In the genomic region with DNA sequence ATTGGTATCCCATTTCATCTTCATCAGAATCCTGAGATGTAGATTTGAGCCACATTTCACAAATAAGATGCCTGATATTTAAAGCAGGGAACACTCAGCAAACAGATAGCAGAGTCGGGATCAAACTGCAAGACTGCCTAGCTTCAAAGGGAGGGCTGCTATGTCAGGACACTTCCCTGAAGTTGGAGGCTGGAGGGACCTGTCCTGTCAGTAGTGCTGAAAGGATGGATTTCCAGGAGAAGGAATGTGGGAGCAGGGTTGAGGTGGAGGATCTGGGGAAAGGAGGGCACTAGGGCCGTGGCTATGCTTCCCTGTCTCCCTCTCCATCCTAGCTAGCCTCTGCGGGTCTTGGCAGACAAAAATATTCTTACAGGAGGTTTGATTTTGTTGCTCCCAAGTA, we compare ENCODE assay signal across 9 cellular contexts. TPM values are rescaled to one million over a fixed set of nuclear protein-coding genes. Genes with fewer than 3 reads are reported as not detected.
DNase-seq lines count a peak whose midpoint lies in the region; ATAC-seq and TF ChIP-seq lines count a peak whose summit lies in the region.
"Had no signal": no experiment of that assay in that cellular context is flagged by ENCODE, and none has a peak within 500 bp of the region (broad histone marks: within the 10 kb centered on the region; RNA-seq: fewer than 3 reads in every experiment).

No MANE protein-coding gene starts in this region.

- peaks cover 26 to 65% (median 53%) of the 10 kb centered on the region in 4 donors for H3K4me1 Mint-ChIP-seq in CD4-positive, alpha-beta memory T cell
- H3K4me1 Mint-ChIP-seq in activated CD8-positive, alpha-beta T cell treated with anti-CD3 and anti-CD28 coated beads for 36 hours (ENCODE audit: low read depth), result peaks cover 76% of the 10 kb centered on the region

- no peaks in the 10 kb centered on the region for H3K27me3 ChIP-seq in CD4-positive, alpha-beta memory T cell (ENCODE audit: insufficient read depth, low read length)
- H3K27me3 ChIP-seq in heart right ventricle, result no peaks in the 10 kb centered on the region
- no peaks in the 10 kb centered on the region for H3K27me3 ChIP-seq in rectal smooth muscle tissue (ENCODE audit: control insufficient read depth, insufficient read depth, low read length)

- peaks cover 58% of the 10 kb centered on the region for H3K4me1 ChIP-seq in CD4-positive, alpha-beta memory T cell (ENCODE audit: insufficient read depth, low read length)
- H3K4me1 ChIP-seq in heart right ventricle, result peaks cover 60 to 100% (median 99%) of the 10 kb centered on the region in 9 donors
- peaks cover 15% of the 10 kb centered on the region for H3K4me1 ChIP-seq in rectal smooth muscle tissue (ENCODE audit: control insufficient read depth, insufficient read depth, low read length)

- H3K27me3 Mint-ChIP-seq in CD4-positive, alpha-beta memory T cell, result no peaks in the 10 kb centered on the region
- no peaks in the 10 kb centered on the region for H3K27me3 Mint-ChIP-seq in activated CD8-positive, alpha-beta T cell treated with anti-CD3 and anti-CD28 coated beads for 36 hours

- H3K27ac ChIP-seq in CD4-positive, alpha-beta memory T cell (ENCODE audit: low read depth, low read length), result no peak overlapping the region
- H3K27ac ChIP-seq in heart right ventricle, result peak overlapping the region; percentile 86 to 96 (median 89)
- H3K27ac ChIP-seq in rectal smooth muscle tissue (ENCODE audit: low read depth, low read length), result peak overlapping the region; percentile 69

- H3K9ac ChIP-seq in rectal smooth muscle tissue (ENCODE audit: low read length), result no peak overlapping the region

- intact Hi-C loops in CD4-positive, alpha-beta memory T cell (cut with micrococcal nuclease), result no loop called here
- intact Hi-C loops in activated CD8-positive, alpha-beta T cell treated with anti-CD3 and anti-CD28 coated beads for 36 hours (cut with micrococcal nuclease), result no loop called here
- intact Hi-C loops in heart right ventricle (cut with DNase I), result loop anchor here in 5 of 10 donors (1.0 to 5.0 kb wide), 6 partner anchors 42 to 53 kb away; a partner anchor contains a TSS

- TF ChIP-seq CTCF in activated CD8-positive, alpha-beta T cell treated with anti-CD3 and anti-CD28 coated beads for 36 hours (IDR thresholded peaks at IDR 0.05), result no peak
- TF ChIP-seq CTCF in heart right ventricle (IDR thresholded peaks at IDR 0.05), result no peak

- H3K4me3 Mint-ChIP-seq in CD4-positive, alpha-beta memory T cell, result no peak overlapping the region
- no peak overlapping the region for H3K4me3 Mint-ChIP-seq in activated CD8-positive, alpha-beta T cell treated with anti-CD3 and anti-CD28 coated beads for 36 hours

- no peak for DNase-seq in CD4-positive, alpha-beta memory T cell
- no peak for DNase-seq in activated CD8-positive, alpha-beta T cell treated with anti-CD3 and anti-CD28 coated beads for 36 hours
- DNase-seq in heart right ventricle (no peak), NCI-H2081 treated with DMSO at 0.1 percent for 48 hours (lab: John Stamatoyannopoulos, UW) (no peak), AG08395 (ENCODE audit: low spot score) (no peak), NCI-H2029 (lab: John Stamatoyannopoulos, UW) (no peak)
- DNase-seq: stimulated activated naive CD4-positive, alpha-beta T cell treated with Interleukin-2 at 50 U/mL for 16 hours had no signal

- CTCF ChIA-PET in CD4-positive, alpha-beta memory T cell (lab: Charles Lee; ENCODE audit: partially characterized antibody), result interaction anchor here (2.2 to 4.6 kb wide), 2 partner anchors 8 to 54 kb away, joined by 9 to 23 read pairs; no protein-coding TSS in a partner anchor
- CTCF ChIA-PET in activated CD8-positive, alpha-beta T cell treated with anti-CD3 and anti-CD28 coated beads for 36 hours (lab: Charles Lee), result interaction anchor here (0.8 to 11.1 kb wide), 3 partner anchors 9 to 51 kb away, joined by 3 to 131 read pairs (median 64); a partner anchor contains a TSS

- WGBS in heart right ventricle, 2 donors, result 15 to 29% methylated on average over 3 of the region's 3 CpGs

- peaks cover 0 to 29% of the 10 kb centered on the region in 2 donors for H3K36me3 Mint-ChIP-seq in CD4-positive, alpha-beta memory T cell
- H3K36me3 Mint-ChIP-seq in activated CD8-positive, alpha-beta T cell treated with anti-CD3 and anti-CD28 coated beads for 36 hours (ENCODE audit: low read depth), result peaks cover 85% of the 10 kb centered on the region

- POLR2A ChIA-PET in CD4-positive, alpha-beta memory T cell (lab: Charles Lee; ENCODE audit: partially characterized antibody), result no interaction called here
- POLR2A ChIA-PET in activated CD8-positive, alpha-beta T cell treated with anti-CD3 and anti-CD28 coated beads for 36 hours (lab: Charles Lee), result interaction anchor here (1.0 to 1.8 kb wide), 2 partner anchors 8 to 48 kb away, joined by 4 to 5 read pairs; no protein-coding TSS in a partner anchor

- H3K9me3 Mint-ChIP-seq in CD4-positive, alpha-beta memory T cell, result no peaks in the 10 kb centered on the region
- no peaks in the 10 kb centered on the region for H3K9me3 Mint-ChIP-seq in activated CD8-positive, alpha-beta T cell treated with anti-CD3 and anti-CD28 coated beads for 36 hours

- peak overlapping the region in 6 of 7 donors; percentile 52 to 88 (median 64) for H3K27ac Mint-ChIP-seq in CD4-positive, alpha-beta memory T cell
- H3K27ac Mint-ChIP-seq in activated CD8-positive, alpha-beta T cell treated with anti-CD3 and anti-CD28 coated beads for 36 hours, result peak overlapping the region; percentile 83

- H3K9me3 ChIP-seq in CD4-positive, alpha-beta memory T cell (ENCODE audit: control insufficient read depth in 1 of 2, low read length in 2 of 2), result no peaks in the 10 kb centered on the region
- no peaks in the 10 kb centered on the region for H3K9me3 ChIP-seq in heart right ventricle

- no peak overlapping the region for H3K4me3 ChIP-seq in CD4-positive, alpha-beta memory T cell (ENCODE audit: low read length in 2 of 2)
- H3K4me3 ChIP-seq in heart right ventricle, result peak overlapping the region in 1 of 10 donors; percentile 17
- no peak overlapping the region for H3K4me3 ChIP-seq in rectal smooth muscle tissue (ENCODE audit: low read length)

- H3K36me3 ChIP-seq in CD4-positive, alpha-beta memory T cell (ENCODE audit: insufficient read depth, low read length), result peaks cover 21% of the 10 kb centered on the region
- H3K36me3 ChIP-seq in heart right ventricle, result peaks cover 0 to 37% (median 8%) of the 10 kb centered on the region in 9 donors
- peaks cover 5% of the 10 kb centered on the region for H3K36me3 ChIP-seq in rectal smooth muscle tissue (ENCODE audit: control insufficient read depth, insufficient read depth, low read length)

- no peak for ATAC-seq in activated CD8-positive, alpha-beta T cell treated with anti-CD3 and anti-CD28 coated beads for 36 hours
- ATAC-seq in heart right ventricle (peak in 4 of 8 donors; percentile 7 to 14 (median 12)), HG03460 (IDR thresholded peaks at IDR 0.05; ENCODE audit: unreplicated experiment) (no peak)

RNA-seq across cellular contexts. Expression of a gene that starts 32.2 kb away (rescaled TPM):
- total RNA-seq in CD4-positive, alpha-beta memory T cell, result not detected
- polyA plus RNA-seq in CD4-positive, alpha-beta memory T cell, result not detected
- not detected for total RNA-seq in activated CD8-positive, alpha-beta T cell treated with anti-CD3 and anti-CD28 coated beads for 36 hours
- total RNA-seq in heart right ventricle, result 10 to 100 TPM in 3 of 10 donors, 1 to 10 TPM in 7; 3.8 to 20.1 (median 7.5) TPM
- polyA plus RNA-seq in heart right ventricle, result 100 to 1,000 TPM in 1 of 2 donors, 10 to 100 TPM in 1; 30.4 to 103 TPM

RNA-seq across cellular contexts. Expression of a gene that starts 52.8 kb away (rescaled TPM):
- total RNA-seq in CD4-positive, alpha-beta memory T cell, result 10 to 100 TPM; 20.3 to 20.8 TPM
- polyA plus RNA-seq in CD4-positive, alpha-beta memory T cell, result 10 to 100 TPM; 22.8 to 26.1 TPM
- 100 to 1,000 TPM; 182 TPM for total RNA-seq in activated CD8-positive, alpha-beta T cell treated with anti-CD3 and anti-CD28 coated beads for 36 hours
- 10 to 100 TPM; 34.7 to 97.4 (median 45.9) TPM for total RNA-seq in heart right ventricle
- polyA plus RNA-seq in heart right ventricle, result 100 to 1,000 TPM in 1 of 2 donors, 10 to 100 TPM in 1; 35.2 to 128 TPM

Comparison
In these comparisons a context has a peak if more than half of its experiments do, and no peak if none do; other contexts are left out.
1. RNA of a gene that starts 32.2 kb away (total RNA-seq): 3.8 to 20.1 TPM in heart right ventricle; not detected in CD4-positive, alpha-beta memory T cell and not detected in activated CD8-positive, alpha-beta T cell treated with anti-CD3 and anti-CD28 coated beads for 36 hours; every median in the first group is over 4 times any median in the second.